7 cellular contexts compared by ENCODE assay signal in genomic region chr4:25234390-25235367, GRCh38. TPM values are rescaled to one million over a fixed set of nuclear protein-coding genes. Genes with fewer than 3 reads are reported as not detected.
DNase-seq lines count a peak whose midpoint lies in the region; ATAC-seq, FAIRE-seq and TF ChIP-seq lines count a peak whose summit lies in the region.

No MANE protein-coding gene starts in this region.

- H3K27ac Mint-ChIP-seq in HFFc6 = peak overlapping the region; percentile 74
- peak overlapping the region; percentile 55 for H3K27ac Mint-ChIP-seq in astrocyte (ENCODE audit: unreplicated experiment)

- peak; percentile 37 for TF ChIP-seq CTCF in GM13976 (IDR thresholded peaks at IDR 0.05; ENCODE audit: borderline replicate concordance, control extremely low read depth, extremely low read depth, insufficient read depth, missing control alignments)
- TF ChIP-seq CTCF in HFFc6 (IDR thresholded peaks at IDR 0.05) = peak; percentile 74
- TF ChIP-seq CTCF in MM.1S (IDR thresholded peaks at IDR 0.05; ENCODE audit: low read length) = peak; percentile 58
- peak; percentile 46 for TF ChIP-seq CTCF in astrocyte (IDR thresholded peaks at IDR 0.05; ENCODE audit: insufficient read depth, low read depth, low read length)
- peak; percentile 54 for TF ChIP-seq CTCF in psoas muscle (IDR thresholded peaks at IDR 0.05)

- H3K36me3 ChIP-seq in MM.1S (replicated peaks; ENCODE audit: insufficient read depth, low read length) (peaks cover 3% of the 10 kb centered on the region), astrocyte (ENCODE audit: insufficient read depth, low read length) (no peaks in the 10 kb centered on the region), psoas muscle (ENCODE audit: insufficient read depth in 1 of 2, low read depth in 1 of 2) (no peaks in the 10 kb centered on the region)

- H3K9ac ChIP-seq in MM.1S (ENCODE audit: low read length) = peak overlapping the region; percentile 98
- peak overlapping the region; percentile 93 for H3K9ac ChIP-seq in astrocyte (ENCODE audit: low read length)

- peak; percentile 75 to 77 for ATAC-seq in right cardiac atrium
- peak; percentile 62 to 73 (median 68) for ATAC-seq in psoas muscle

- 4% methylated on average over 49 of the region's 49 CpGs for WGBS in right cardiac atrium
- 4 to 7% (median 5%) methylated on average over 41 to 49 of the region's 49 CpGs for WGBS in psoas muscle, 3 donors

- H4K20me1 ChIP-seq in MM.1S (ENCODE audit: insufficient read depth, low read length) = no peaks in the 10 kb centered on the region
- peaks cover 11% of the 10 kb centered on the region for H4K20me1 ChIP-seq in astrocyte (ENCODE audit: insufficient read depth, low read length)

- intact Hi-C loops in right cardiac atrium (cut with DNase I) (loop anchor here in 1 of 4 donors (10.0 kb wide), 2 partner anchors 50 to 80 kb away; partner anchors contain the start of gene ZCCHC4), psoas muscle (cut with DNase I) (loop anchor here (2.0 to 5.0 kb wide), 2 partner anchors 62 to 72 kb away; no protein-coding TSS in a partner anchor)

- peak overlapping the region; percentile 92 for H3K27ac ChIP-seq in MM.1S (ENCODE audit: low read length)
- peak overlapping the region; percentile 84 for H3K27ac ChIP-seq in astrocyte (ENCODE audit: low read depth, low read length)
- H3K27ac ChIP-seq in right cardiac atrium (ENCODE audit: low read length) = peak overlapping the region; percentile 98
- peak overlapping the region; percentile 93 for H3K27ac ChIP-seq in psoas muscle

- no peak for FAIRE-seq in astrocyte (lab: Jason Lieb, UNC)

- peak overlapping the region; percentile 89 for H3K4me3 Mint-ChIP-seq in HFFc6
- H3K4me3 Mint-ChIP-seq in astrocyte (ENCODE audit: unreplicated experiment) = peak overlapping the region; percentile 91

- H2AFZ ChIP-seq in MM.1S (ENCODE audit: low read length) (peak overlapping the region; percentile 59; the same call in 1 of the 2 replicates), astrocyte (ENCODE audit: low read depth, low read length) (peak overlapping the region; percentile 98)

- H3K4me2 ChIP-seq in MM.1S (ENCODE audit: low read depth, low read length) = peak overlapping the region; percentile 76
- H3K4me2 ChIP-seq in astrocyte (ENCODE audit: low read length) = peak overlapping the region; percentile 91

- H3K4me1 Mint-ChIP-seq in HFFc6 (ENCODE audit: low read depth) (peaks cover 27% of the 10 kb centered on the region), astrocyte (ENCODE audit: low read depth, unreplicated experiment) (peaks cover 4% of the 10 kb centered on the region)

- H3K9me2 ChIP-seq in MM.1S (replicated peaks; ENCODE audit: insufficient read depth, low read length) = no peaks in the 10 kb centered on the region

- peaks cover 28% of the 10 kb centered on the region for H3K9me3 Mint-ChIP-seq in HFFc6
- H3K9me3 Mint-ChIP-seq in astrocyte (ENCODE audit: unreplicated experiment) = peaks cover 24% of the 10 kb centered on the region

- in situ Hi-C loops in GM13976 (cut with MboI; ENCODE audit: low sequenced_read_pairs, unreplicated experiment) = no loop called here

- H3K4me1 ChIP-seq in MM.1S (ENCODE audit: low read length) (peaks cover 18% of the 10 kb centered on the region), astrocyte (ENCODE audit: insufficient read depth, low read length) (peaks cover 2% of the 10 kb centered on the region), right cardiac atrium (ENCODE audit: control insufficient read depth, insufficient read depth, low read length) (no peaks in the 10 kb centered on the region), psoas muscle (peaks cover 9% of the 10 kb centered on the region)

- peaks cover 36% of the 10 kb centered on the region for H3K36me3 Mint-ChIP-seq in HFFc6 (ENCODE audit: low read depth)
- peaks cover 5% of the 10 kb centered on the region for H3K36me3 Mint-ChIP-seq in astrocyte (ENCODE audit: low read depth, unreplicated experiment)

- peaks cover 22% of the 10 kb centered on the region for H3F3A ChIP-seq in MM.1S (ENCODE audit: insufficient read depth, low read length)

- H3K9me3 ChIP-seq in MM.1S (replicated peaks; ENCODE audit: insufficient read depth, low read length) (no peaks in the 10 kb centered on the region), astrocyte (ENCODE audit: insufficient read depth, low read depth, low read length) (peaks cover 3% of the 10 kb centered on the region), right cardiac atrium (ENCODE audit: control insufficient read depth, low read length) (no peaks in the 10 kb centered on the region), psoas muscle (peaks cover 14% of the 10 kb centered on the region)

- DNase-seq in GM13976 (ENCODE audit: low spot score) = peak; percentile 75
- peak; percentile 88 for DNase-seq in HFFc6
- peak; percentile 90 for DNase-seq in MM.1S
- DNase-seq in SW480 (ENCODE audit: low spot score) = peak; percentile 81
- peak; percentile 77 for DNase-seq in astrocyte (ENCODE audit: low read depth)
- DNase-seq in right cardiac atrium = peak in 2 of 3 donors; percentile 56 to 73
- DNase-seq in psoas muscle = peak; percentile 44 to 77

- H3K27me3 Mint-ChIP-seq in HFFc6 (ENCODE audit: insufficient read depth) (no peaks in the 10 kb centered on the region; the same call in 1 of the 2 replicates), astrocyte (ENCODE audit: low read depth, unreplicated experiment) (no peaks in the 10 kb centered on the region)

- H3K79me2 ChIP-seq in MM.1S (ENCODE audit: low read length) = peaks cover 56% of the 10 kb centered on the region
- H3K79me2 ChIP-seq in astrocyte (ENCODE audit: insufficient read depth, low read length) = peaks cover 42% of the 10 kb centered on the region

- no peaks in the 10 kb centered on the region for H3K27me3 ChIP-seq in MM.1S (replicated peaks; ENCODE audit: insufficient read depth, low read length)
- no peaks in the 10 kb centered on the region for H3K27me3 ChIP-seq in astrocyte (ENCODE audit: insufficient read depth, low read length)
- no peaks in the 10 kb centered on the region for H3K27me3 ChIP-seq in right cardiac atrium (ENCODE audit: control insufficient read depth, insufficient read depth)
- no peaks in the 10 kb centered on the region for H3K27me3 ChIP-seq in psoas muscle (ENCODE audit: insufficient read depth in 3 of 3, low read length in 2 of 3)

- H3K4me3 ChIP-seq in MM.1S (ENCODE audit: low read length) (peak overlapping the region; percentile 89), astrocyte (ENCODE audit: insufficient read depth, low read depth, low read length) (peak overlapping the region; percentile 89), right cardiac atrium (ENCODE audit: low read length) (peak overlapping the region; percentile 93), psoas muscle (peak overlapping the region; percentile 99)

RNA-seq across cellular contexts. Expression of gene PI4K2B, which starts 0.8 kb away (rescaled TPM):
- total RNA-seq in HFFc6 (2021; fragmentation: NEBNext Ultra II Directional; extraction: Animal tissue kit (Norgen Biotek cat#: 25700)) = 10 to 100 TPM; 28.3 to 33.8 (median 30.5) TPM
- total RNA-seq in astrocyte (15.4 and 15.7 TPM in 2 replicates), right cardiac atrium (1 to 10 TPM; 2.3 to 4.0 (median 3.1) TPM), psoas muscle (1 to 10 TPM; 1.7 to 2.9 (median 2.4) TPM)
- polyA plus RNA-seq in right cardiac atrium (2.5 TPM), psoas muscle (1 to 10 TPM; 1.5 to 2.6 (median 2.2) TPM)

Comparison
In these comparisons a context has a peak if more than half of its experiments do, and no peak if none do; other contexts are left out.
1. Peak in every context shown above with its lines: DNase-seq, ATAC-seq, H3K4me3 ChIP-seq and H3K27ac ChIP-seq.